In genomic region chr5:98069876-98070512, GRCh38 we compare ENCODE assay signal across 15 cellular contexts.
DNase-seq lines count a peak whose midpoint lies in the region; ATAC-seq and TF ChIP-seq lines count a peak whose summit lies in the region.
"Had no signal": no experiment of that assay in that cellular context is flagged by ENCODE, and none has a peak within 500 bp of the region (broad histone marks: within the 10 kb centered on the region; RNA-seq: fewer than 3 reads in every experiment).

No MANE protein-coding gene starts in this region.

- H3K27ac ChIP-seq in tibial nerve (no peak overlapping the region), psoas muscle (no peak overlapping the region)
- H3K27ac ChIP-seq: C4-2B, VCaP had no signal

- H3K9me3 ChIP-seq in tibial nerve: no peaks in the 10 kb centered on the region
- no peaks in the 10 kb centered on the region for H3K9me3 ChIP-seq in psoas muscle

- H3K36me3 ChIP-seq in tibial nerve: no peaks in the 10 kb centered on the region
- no peaks in the 10 kb centered on the region for H3K36me3 ChIP-seq in psoas muscle (ENCODE audit: insufficient read depth in 1 of 2, low read depth in 1 of 2)

- DNase-seq in COLO829 (ENCODE audit: low spot score): peak; percentile 0
- peak; percentile 67 for DNase-seq in SW480 (ENCODE audit: low spot score)
- DNase-seq in tibial nerve (ENCODE audit: low spot score in 2 of 2): no peak
- DNase-seq in NCI-H2107 treated with DMSO at 0.1 percent for 48 hours (lab: John Stamatoyannopoulos, UW; ENCODE audit: unreplicated experiment): no peak
- no peak for DNase-seq in psoas muscle
- DNase-seq in SKM-1 (lab: John Stamatoyannopoulos, UW; ENCODE audit: unreplicated experiment): no peak
- DNase-seq: activated naive CD4-positive, alpha-beta T cell treated with anti-CD3 and anti-CD28 coated beads for 36 hours; effector memory CD4-positive, alpha-beta T cell; NCI-H1092; PC-3; stimulated activated CD4-positive, alpha-beta T cell treated with anti-CD3 and anti-CD28 coated beads, Interleukin-2, amount 100 ng/mL, for 24 hours had no signal

- peak; percentile 64 for ATAC-seq in GM19043 (IDR thresholded peaks at IDR 0.05; ENCODE audit: low read depth, unreplicated experiment)
- ATAC-seq in HG02981 (IDR thresholded peaks at IDR 0.05; ENCODE audit: unreplicated experiment): peak; percentile 73
- no peak for ATAC-seq in psoas muscle
- ATAC-seq: PC-3 had no signal

- no peak for TF ChIP-seq EP300 in tibial nerve (IDR thresholded peaks at IDR 0.05)

- intact Hi-C loops in psoas muscle (cut with DNase I): no loop called here

- 92 to 97% methylated on average over 1 of the region's 1 CpG for WGBS in tibial nerve, 2 donors
- WGBS in psoas muscle, 3 donors: 37 to 97% (median 89%) methylated on average over 1 of the region's 1 CpG

- H3K4me1 ChIP-seq in tibial nerve (no peaks in the 10 kb centered on the region), psoas muscle (no peaks in the 10 kb centered on the region)

- no peak for TF ChIP-seq CTCF in tibial nerve (IDR thresholded peaks at IDR 0.05)
- no peak for TF ChIP-seq CTCF in psoas muscle (IDR thresholded peaks at IDR 0.05)

- H3K27me3 ChIP-seq in tibial nerve (no peaks in the 10 kb centered on the region), psoas muscle (ENCODE audit: insufficient read depth in 3 of 3, low read length in 2 of 3) (no peaks in the 10 kb centered on the region)

- no peak for TF ChIP-seq POLR2A in tibial nerve (IDR thresholded peaks at IDR 0.05)

- H3K4me3 ChIP-seq in tibial nerve: no peak overlapping the region
- no peak overlapping the region for H3K4me3 ChIP-seq in psoas muscle

Comparison
In these comparisons a context has a peak if more than half of its experiments do, and no peak if none do; other contexts are left out.
1. DNase-seq: peak in COLO829 (single experiment) and SW480 (single experiment); none in tibial nerve (0 of 2), NCI-H2107 treated with DMSO at 0.1 percent for 48 hours (single experiment), psoas muscle (0 of 2) and SKM-1 (single experiment).
2. ATAC-seq: peak in GM19043 (single experiment) and HG02981 (single experiment); none in psoas muscle (0 of 4).